ENCODE assay signal across 10 cellular contexts in the genomic region with DNA sequence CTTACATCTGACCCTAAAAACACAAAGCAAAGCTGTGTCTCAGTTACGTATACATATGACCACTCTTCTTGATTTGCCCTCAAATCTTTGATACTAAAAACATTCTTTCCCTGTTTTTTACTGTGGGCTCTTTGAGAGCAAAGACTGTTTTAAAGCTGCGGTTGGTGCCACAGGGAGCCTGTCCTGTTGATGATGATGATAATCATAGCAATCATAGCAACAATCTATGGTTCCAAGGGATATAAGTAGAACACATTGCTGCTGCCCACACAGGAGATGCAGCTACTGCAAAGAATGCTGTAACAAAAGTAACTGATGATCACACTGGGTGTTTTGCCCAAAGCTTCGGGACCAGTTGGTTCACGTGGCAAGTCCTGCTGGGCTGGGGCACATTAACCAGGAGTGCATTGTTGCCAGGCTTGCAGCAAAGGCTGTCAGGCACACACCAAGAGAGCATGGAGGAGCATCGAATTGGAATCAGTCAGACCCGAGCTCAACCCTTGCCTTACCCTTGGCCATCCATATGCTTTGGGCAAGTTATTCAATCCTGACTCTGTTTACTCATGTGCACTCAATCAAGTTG.
A peak's percentile ranks its signal among the peaks of the same experiment; 100 is the strongest.
DNase-seq lines count a peak whose midpoint lies in the region; ATAC-seq lines count a peak whose summit lies in the region.
"Had no signal": no experiment of that assay in that cellular context is flagged by ENCODE, and none has a peak within 500 bp of the region (broad histone marks: within the 10 kb centered on the region; RNA-seq: fewer than 3 reads in every experiment).

No MANE protein-coding gene starts in this region.

- no peaks in the 10 kb centered on the region for H3K27me3 Mint-ChIP-seq in activated CD8-positive, alpha-beta memory T cell treated with anti-CD3 and anti-CD28 coated beads, Interleukin-2, amount 10 ng/mL, durations not matched to agents 7 days and 5 days
- H3K27me3 Mint-ChIP-seq: IgD-negative memory B cell had no signal

- no peak for ATAC-seq in activated CD8-positive, alpha-beta memory T cell treated with anti-CD3 and anti-CD28 coated beads, Interleukin-2, amount 10 ng/mL, durations not matched to agents 7 days and 5 days

- H3K4me3 Mint-ChIP-seq in activated CD8-positive, alpha-beta memory T cell treated with anti-CD3 and anti-CD28 coated beads, Interleukin-2, amount 10 ng/mL, durations not matched to agents 7 days and 5 days = no peak overlapping the region
- H3K4me3 Mint-ChIP-seq: IgD-negative memory B cell had no signal

- no peaks in the 10 kb centered on the region for H3K9me3 Mint-ChIP-seq in activated CD8-positive, alpha-beta memory T cell treated with anti-CD3 and anti-CD28 coated beads, Interleukin-2, amount 10 ng/mL, durations not matched to agents 7 days and 5 days (ENCODE audit: low read depth)
- H3K9me3 Mint-ChIP-seq: IgD-negative memory B cell had no signal

- H3K4me1 Mint-ChIP-seq in activated CD8-positive, alpha-beta memory T cell treated with anti-CD3 and anti-CD28 coated beads, Interleukin-2, amount 10 ng/mL, durations not matched to agents 7 days and 5 days = no peaks in the 10 kb centered on the region
- H3K4me1 Mint-ChIP-seq: IgD-negative memory B cell had no signal

- no peaks in the 10 kb centered on the region for H3K36me3 Mint-ChIP-seq in activated CD8-positive, alpha-beta memory T cell treated with anti-CD3 and anti-CD28 coated beads, Interleukin-2, amount 10 ng/mL, durations not matched to agents 7 days and 5 days
- H3K36me3 Mint-ChIP-seq: IgD-negative memory B cell had no signal

- CTCF ChIA-PET in activated CD8-positive, alpha-beta memory T cell treated with anti-CD3 and anti-CD28 coated beads, Interleukin-2, amount 10 ng/mL, durations not matched to agents 7 days and 5 days (lab: Charles Lee) = interaction anchor here (0.7 to 2.9 kb wide), 5 partner anchors 9 to 366 kb away, joined by 3 to 12 read pairs (median 4); no protein-coding TSS in a partner anchor

- DNase-seq in activated CD8-positive, alpha-beta memory T cell treated with anti-CD3 and anti-CD28 coated beads, Interleukin-2, amount 10 ng/mL, durations not matched to agents 7 days and 5 days = peak; percentile 28
- no peak for DNase-seq in activated CD8-positive, alpha-beta memory T cell treated with anti-CD3 and anti-CD28 coated beads for 24 hours
- DNase-seq in fibroblast of peridontal ligament (ENCODE audit: extremely low read depth) = peak; percentile 8
- DNase-seq in occipital lobe (lab: John Stamatoyannopoulos, UW) = peak; percentile 38
- DNase-seq in NCI-H1930 (lab: John Stamatoyannopoulos, UW) = no peak
- no peak for DNase-seq in putamen (ENCODE audit: low spot score)
- no peak for DNase-seq in activated T-cell treated with anti-CD3 and anti-CD28 coated beads, Interleukin-2, amount 50 U/mL, for 1 hour
- DNase-seq: 8988T, NCI-H1694 had no signal

- H3K27ac Mint-ChIP-seq in activated CD8-positive, alpha-beta memory T cell treated with anti-CD3 and anti-CD28 coated beads, Interleukin-2, amount 10 ng/mL, durations not matched to agents 7 days and 5 days = no peak overlapping the region
- H3K27ac Mint-ChIP-seq: IgD-negative memory B cell had no signal

Comparison
In these comparisons a context has a peak if more than half of its experiments do, and no peak if none do; other contexts are left out.
1. DNase-seq: peak in activated CD8-positive, alpha-beta memory T cell treated with anti-CD3 and anti-CD28 coated beads, Interleukin-2, amount 10 ng/mL, durations not matched to agents 7 days and 5 days (single experiment), fibroblast of peridontal ligament (single experiment) and occipital lobe (single experiment); none in activated CD8-positive, alpha-beta memory T cell treated with anti-CD3 and anti-CD28 coated beads for 24 hours (single experiment), NCI-H1930 (0 of 2), putamen (single experiment) and activated T-cell treated with anti-CD3 and anti-CD28 coated beads, Interleukin-2, amount 50 U/mL, for 1 hour (single experiment).